ENCODE assay signal across 1 cellular context in the genomic region with DNA sequence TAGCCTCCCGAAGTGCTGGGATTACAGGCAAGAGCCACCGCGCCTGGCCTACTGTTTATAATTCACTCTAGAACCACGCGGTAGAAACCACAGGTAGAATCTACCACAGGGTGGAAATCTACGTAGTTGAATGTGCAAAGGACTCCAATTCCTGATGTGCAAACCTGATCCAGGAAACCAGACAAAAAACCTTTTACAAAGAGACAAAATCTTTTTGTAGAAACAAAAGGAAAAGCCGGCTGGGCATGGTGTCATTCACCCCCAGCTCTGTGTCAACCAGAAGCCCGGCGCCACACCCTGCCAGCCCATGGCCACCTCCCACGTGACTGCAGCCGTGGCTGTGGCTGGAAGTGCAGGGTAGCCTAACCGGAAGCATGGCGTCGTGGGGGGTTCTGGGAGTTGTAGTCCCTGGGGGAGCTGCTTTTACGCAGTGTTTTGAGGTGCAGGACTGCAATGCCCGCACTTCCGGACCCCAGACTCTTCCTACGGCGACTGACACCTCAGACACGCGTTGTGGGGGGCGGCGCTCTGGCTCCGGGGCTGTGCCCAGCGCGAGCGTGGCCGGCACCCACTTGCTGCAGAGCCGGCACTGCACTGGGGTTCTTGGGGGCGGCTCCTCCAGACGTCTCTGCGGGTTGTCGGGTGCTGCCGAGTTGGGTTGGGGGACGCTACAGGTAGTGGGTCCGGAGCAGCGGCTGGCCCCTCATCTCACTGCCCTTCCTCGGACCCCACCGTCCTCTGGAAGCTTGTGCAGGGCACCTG.
A peak's percentile ranks its signal among the peaks of the same experiment; 100 is the strongest.
TF ChIP-seq lines count a peak whose summit lies in the region.

No MANE protein-coding gene starts in this region.

TF ChIP-seq in HEK293, 187 proteins besides CTCF, POLR2A, EP300 and RAD21 (continued from another document and continues in another):
- TF ChIP-seq, protein P1, sequence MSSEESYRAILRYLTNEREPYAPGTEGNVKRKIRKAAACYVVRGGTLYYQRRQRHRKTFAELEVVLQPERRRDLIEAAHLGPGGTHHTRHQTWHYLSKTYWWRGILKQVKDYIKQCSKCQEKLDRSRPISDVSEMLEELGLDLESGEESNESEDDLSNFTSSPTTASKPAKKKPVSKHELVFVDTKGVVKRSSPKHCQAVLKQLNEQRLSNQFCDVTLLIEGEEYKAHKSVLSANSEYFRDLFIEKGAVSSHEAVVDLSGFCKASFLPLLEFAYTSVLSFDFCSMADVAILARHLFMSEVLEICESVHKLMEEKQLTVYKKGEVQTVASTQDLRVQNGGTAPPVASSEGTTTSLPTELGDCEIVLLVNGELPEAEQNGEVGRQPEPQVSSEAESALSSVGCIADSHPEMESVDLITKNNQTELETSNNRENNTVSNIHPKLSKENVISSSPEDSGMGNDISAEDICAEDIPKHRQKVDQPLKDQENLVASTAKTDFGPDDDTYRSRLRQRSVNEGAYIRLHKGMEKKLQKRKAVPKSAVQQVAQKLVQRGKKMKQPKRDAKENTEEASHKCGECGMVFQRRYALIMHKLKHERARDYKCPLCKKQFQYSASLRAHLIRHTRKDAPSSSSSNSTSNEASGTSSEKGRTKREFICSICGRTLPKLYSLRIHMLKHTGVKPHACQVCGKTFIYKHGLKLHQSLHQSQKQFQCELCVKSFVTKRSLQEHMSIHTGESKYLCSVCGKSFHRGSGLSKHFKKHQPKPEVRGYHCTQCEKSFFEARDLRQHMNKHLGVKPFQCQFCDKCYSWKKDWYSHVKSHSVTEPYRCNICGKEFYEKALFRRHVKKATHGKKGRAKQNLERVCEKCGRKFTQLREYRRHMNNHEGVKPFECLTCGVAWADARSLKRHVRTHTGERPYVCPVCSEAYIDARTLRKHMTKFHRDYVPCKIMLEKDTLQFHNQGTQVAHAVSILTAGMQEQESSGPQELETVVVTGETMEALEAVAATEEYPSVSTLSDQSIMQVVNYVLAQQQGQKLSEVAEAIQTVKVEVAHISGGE (tag by site-specific recombination; conservative IDR thresholded peaks at IDR 0.05; ENCODE audit: low read depth): peak; percentile 36; the same call in 1 of the 2 replicates
- TF ChIP-seq, protein P2, sequence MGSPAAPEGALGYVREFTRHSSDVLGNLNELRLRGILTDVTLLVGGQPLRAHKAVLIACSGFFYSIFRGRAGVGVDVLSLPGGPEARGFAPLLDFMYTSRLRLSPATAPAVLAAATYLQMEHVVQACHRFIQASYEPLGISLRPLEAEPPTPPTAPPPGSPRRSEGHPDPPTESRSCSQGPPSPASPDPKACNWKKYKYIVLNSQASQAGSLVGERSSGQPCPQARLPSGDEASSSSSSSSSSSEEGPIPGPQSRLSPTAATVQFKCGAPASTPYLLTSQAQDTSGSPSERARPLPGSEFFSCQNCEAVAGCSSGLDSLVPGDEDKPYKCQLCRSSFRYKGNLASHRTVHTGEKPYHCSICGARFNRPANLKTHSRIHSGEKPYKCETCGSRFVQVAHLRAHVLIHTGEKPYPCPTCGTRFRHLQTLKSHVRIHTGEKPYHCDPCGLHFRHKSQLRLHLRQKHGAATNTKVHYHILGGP (tag by site-specific recombination; IDR thresholded peaks at IDR 0.05): no peak
- TF ChIP-seq SP2 (tag by site-specific recombination; IDR thresholded peaks at IDR 0.05) (peak; percentile 24; the same call in 1 of the 2 replicates), ZBTB8A (tag by site-specific recombination; IDR thresholded peaks at IDR 0.05) (peak; percentile 49), ZNF560 (tag by site-specific recombination; IDR thresholded peaks at IDR 0.05; ENCODE audit: borderline replicate concordance) (no peak), ZNF174 (tag by site-specific recombination; IDR thresholded peaks at IDR 0.05) (no peak), ZNF791 (tag by site-specific recombination; IDR thresholded peaks at IDR 0.05) (no peak), GLIS2 (tag by site-specific recombination; IDR thresholded peaks at IDR 0.05) (peak; percentile 72), ZNF324 (tag by site-specific recombination; IDR thresholded peaks at IDR 0.05) (peak; percentile 72; the same call in 1 of the 2 replicates), ZNF555 (tag by site-specific recombination; conservative IDR thresholded peaks at IDR 0.05) (no peak), HOXC10 (CRISPR knock-in tag; IDR thresholded peaks at IDR 0.05) (no peak), ZNF561 (tag by site-specific recombination; IDR thresholded peaks at IDR 0.05; ENCODE audit: borderline replicate concordance) (0 out of 2 replicates have a peak, but pooled peaks have one; percentile 60), ZXDB (tag by site-specific recombination; IDR thresholded peaks at IDR 0.05) (peak; percentile 72), KLF10 (tag by site-specific recombination; IDR thresholded peaks at IDR 0.05) (0 out of 2 replicates have a peak, but pooled peaks have one; percentile 25), SP7 (tag by site-specific recombination; IDR thresholded peaks at IDR 0.05) (peak; percentile 49; the same call in 1 of the 2 replicates), ZNF660 (tag by site-specific recombination; IDR thresholded peaks at IDR 0.05) (no peak), SP3 (tag by site-specific recombination; IDR thresholded peaks at IDR 0.05) (no peak), ZNF335 (tag by site-specific recombination; conservative IDR thresholded peaks at IDR 0.05) (peak; percentile 92), ZNF248 (tag by site-specific recombination; IDR thresholded peaks at IDR 0.05) (no peak), ZBTB21 (tag by site-specific recombination; IDR thresholded peaks at IDR 0.05) (no peak), MEIS1 (CRISPR knock-in tag; IDR thresholded peaks at IDR 0.05; ENCODE audit: borderline replicate concordance) (no peak), GLI4 (tag by site-specific recombination; IDR thresholded peaks at IDR 0.05) (0 out of 2 replicates have a peak, but pooled peaks have one; percentile 21), ZSCAN30 (tag by site-specific recombination; IDR thresholded peaks at IDR 0.05) (peak; percentile 20; the same call in 1 of the 2 replicates), ZNF10 (tag by site-specific recombination; IDR thresholded peaks at IDR 0.05) (no peak), ZNF37A (tag by site-specific recombination; IDR thresholded peaks at IDR 0.05) (no peak), ZNF623 (tag by site-specific recombination; IDR thresholded peaks at IDR 0.05) (no peak)
- TF ChIP-seq, protein P3, sequence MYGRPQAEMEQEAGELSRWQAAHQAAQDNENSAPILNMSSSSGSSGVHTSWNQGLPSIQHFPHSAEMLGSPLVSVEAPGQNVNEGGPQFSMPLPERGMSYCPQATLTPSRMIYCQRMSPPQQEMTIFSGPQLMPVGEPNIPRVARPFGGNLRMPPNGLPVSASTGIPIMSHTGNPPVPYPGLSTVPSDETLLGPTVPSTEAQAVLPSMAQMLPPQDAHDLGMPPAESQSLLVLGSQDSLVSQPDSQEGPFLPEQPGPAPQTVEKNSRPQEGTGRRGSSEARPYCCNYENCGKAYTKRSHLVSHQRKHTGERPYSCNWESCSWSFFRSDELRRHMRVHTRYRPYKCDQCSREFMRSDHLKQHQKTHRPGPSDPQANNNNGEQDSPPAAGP (tag by site-specific recombination; IDR thresholded peaks at IDR 0.05): 0 out of 2 replicates have a peak, but pooled peaks have one; percentile 7
- TF ChIP-seq, protein P4, sequence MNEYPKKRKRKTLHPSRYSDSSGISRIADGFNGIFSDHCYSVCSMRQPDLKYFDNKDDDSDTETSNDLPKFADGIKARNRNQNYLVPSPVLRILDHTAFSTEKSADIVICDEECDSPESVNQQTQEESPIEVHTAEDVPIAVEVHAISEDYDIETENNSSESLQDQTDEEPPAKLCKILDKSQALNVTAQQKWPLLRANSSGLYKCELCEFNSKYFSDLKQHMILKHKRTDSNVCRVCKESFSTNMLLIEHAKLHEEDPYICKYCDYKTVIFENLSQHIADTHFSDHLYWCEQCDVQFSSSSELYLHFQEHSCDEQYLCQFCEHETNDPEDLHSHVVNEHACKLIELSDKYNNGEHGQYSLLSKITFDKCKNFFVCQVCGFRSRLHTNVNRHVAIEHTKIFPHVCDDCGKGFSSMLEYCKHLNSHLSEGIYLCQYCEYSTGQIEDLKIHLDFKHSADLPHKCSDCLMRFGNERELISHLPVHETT (tag by site-specific recombination; IDR thresholded peaks at IDR 0.05): 0 out of 2 replicates have a peak, but pooled peaks have one; percentile 23
- TF ChIP-seq, protein P5, sequence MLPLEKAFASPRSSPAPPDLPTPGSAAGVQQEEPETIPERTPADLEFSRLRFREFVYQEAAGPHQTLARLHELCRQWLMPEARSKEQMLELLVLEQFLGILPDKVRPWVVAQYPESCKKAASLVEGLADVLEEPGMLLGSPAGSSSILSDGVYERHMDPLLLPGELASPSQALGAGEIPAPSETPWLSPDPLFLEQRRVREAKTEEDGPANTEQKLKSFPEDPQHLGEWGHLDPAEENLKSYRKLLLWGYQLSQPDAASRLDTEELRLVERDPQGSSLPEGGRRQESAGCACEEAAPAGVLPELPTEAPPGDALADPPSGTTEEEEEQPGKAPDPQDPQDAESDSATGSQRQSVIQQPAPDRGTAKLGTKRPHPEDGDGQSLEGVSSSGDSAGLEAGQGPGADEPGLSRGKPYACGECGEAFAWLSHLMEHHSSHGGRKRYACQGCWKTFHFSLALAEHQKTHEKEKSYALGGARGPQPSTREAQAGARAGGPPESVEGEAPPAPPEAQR (tag by site-specific recombination; IDR thresholded peaks at IDR 0.05): no peak
- TF ChIP-seq, protein P6, sequence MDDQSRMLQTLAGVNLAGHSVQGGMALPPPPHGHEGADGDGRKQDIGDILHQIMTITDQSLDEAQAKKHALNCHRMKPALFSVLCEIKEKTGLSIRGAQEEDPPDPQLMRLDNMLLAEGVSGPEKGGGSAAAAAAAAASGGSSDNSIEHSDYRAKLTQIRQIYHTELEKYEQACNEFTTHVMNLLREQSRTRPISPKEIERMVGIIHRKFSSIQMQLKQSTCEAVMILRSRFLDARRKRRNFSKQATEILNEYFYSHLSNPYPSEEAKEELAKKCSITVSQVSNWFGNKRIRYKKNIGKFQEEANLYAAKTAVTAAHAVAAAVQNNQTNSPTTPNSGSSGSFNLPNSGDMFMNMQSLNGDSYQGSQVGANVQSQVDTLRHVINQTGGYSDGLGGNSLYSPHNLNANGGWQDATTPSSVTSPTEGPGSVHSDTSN (CRISPR knock-in tag; IDR thresholded peaks at IDR 0.05): no peak
- TF ChIP-seq, protein P7, sequence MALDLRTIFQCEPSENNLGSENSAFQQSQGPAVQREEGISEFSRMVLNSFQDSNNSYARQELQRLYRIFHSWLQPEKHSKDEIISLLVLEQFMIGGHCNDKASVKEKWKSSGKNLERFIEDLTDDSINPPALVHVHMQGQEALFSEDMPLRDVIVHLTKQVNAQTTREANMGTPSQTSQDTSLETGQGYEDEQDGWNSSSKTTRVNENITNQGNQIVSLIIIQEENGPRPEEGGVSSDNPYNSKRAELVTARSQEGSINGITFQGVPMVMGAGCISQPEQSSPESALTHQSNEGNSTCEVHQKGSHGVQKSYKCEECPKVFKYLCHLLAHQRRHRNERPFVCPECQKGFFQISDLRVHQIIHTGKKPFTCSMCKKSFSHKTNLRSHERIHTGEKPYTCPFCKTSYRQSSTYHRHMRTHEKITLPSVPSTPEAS (tag by site-specific recombination; IDR thresholded peaks at IDR 0.05): peak; percentile 7; the same call in 1 of the 2 replicates
- TF ChIP-seq, protein P8, sequence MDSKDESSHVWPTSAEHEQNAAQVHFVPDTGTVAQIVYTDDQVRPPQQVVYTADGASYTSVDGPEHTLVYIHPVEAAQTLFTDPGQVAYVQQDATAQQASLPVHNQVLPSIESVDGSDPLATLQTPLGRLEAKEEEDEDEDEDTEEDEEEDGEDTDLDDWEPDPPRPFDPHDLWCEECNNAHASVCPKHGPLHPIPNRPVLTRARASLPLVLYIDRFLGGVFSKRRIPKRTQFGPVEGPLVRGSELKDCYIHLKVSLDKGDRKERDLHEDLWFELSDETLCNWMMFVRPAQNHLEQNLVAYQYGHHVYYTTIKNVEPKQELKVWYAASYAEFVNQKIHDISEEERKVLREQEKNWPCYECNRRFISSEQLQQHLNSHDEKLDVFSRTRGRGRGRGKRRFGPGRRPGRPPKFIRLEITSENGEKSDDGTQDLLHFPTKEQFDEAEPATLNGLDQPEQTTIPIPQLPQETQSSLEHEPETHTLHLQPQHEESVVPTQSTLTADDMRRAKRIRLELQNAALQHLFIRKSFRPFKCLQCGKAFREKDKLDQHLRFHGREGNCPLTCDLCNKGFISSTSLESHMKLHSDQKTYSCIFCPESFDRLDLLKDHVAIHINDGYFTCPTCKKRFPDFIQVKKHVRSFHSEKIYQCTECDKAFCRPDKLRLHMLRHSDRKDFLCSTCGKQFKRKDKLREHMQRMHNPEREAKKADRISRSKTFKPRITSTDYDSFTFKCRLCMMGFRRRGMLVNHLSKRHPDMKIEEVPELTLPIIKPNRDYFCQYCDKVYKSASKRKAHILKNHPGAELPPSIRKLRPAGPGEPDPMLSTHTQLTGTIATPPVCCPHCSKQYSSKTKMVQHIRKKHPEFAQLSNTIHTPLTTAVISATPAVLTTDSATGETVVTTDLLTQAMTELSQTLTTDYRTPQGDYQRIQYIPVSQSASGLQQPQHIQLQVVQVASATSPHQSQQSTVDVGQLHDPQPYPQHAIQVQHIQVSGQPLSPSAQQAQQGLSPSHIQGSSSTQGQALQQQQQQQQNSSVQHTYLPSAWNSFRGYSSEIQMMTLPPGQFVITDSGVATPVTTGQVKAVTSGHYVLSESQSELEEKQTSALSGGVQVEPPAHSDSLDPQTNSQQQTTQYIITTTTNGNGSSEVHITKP (tag by site-specific recombination; IDR thresholded peaks at IDR 0.05): peak; percentile 99
- TF ChIP-seq, protein P9, sequence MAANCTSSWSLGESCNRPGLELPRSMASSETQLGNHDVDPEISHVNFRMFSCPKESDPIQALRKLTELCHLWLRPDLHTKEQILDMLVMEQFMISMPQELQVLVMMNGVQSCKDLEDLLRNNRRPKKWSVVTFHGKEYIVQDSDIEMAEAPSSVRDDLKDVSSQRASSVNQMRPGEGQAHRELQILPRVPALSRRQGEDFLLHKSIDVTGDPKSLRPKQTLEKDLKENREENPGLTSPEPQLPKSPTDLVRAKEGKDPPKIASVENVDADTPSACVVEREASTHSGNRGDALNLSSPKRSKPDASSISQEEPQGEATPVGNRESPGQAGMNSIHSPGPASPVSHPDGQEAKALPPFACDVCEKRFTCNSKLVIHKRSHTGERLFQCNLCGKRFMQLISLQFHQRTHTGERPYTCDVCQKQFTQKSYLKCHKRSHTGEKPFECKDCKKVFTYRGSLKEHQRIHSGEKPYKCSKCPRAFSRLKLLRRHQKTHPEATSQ (tag by site-specific recombination; IDR thresholded peaks at IDR 0.05): no peak
- TF ChIP-seq, protein P10, sequence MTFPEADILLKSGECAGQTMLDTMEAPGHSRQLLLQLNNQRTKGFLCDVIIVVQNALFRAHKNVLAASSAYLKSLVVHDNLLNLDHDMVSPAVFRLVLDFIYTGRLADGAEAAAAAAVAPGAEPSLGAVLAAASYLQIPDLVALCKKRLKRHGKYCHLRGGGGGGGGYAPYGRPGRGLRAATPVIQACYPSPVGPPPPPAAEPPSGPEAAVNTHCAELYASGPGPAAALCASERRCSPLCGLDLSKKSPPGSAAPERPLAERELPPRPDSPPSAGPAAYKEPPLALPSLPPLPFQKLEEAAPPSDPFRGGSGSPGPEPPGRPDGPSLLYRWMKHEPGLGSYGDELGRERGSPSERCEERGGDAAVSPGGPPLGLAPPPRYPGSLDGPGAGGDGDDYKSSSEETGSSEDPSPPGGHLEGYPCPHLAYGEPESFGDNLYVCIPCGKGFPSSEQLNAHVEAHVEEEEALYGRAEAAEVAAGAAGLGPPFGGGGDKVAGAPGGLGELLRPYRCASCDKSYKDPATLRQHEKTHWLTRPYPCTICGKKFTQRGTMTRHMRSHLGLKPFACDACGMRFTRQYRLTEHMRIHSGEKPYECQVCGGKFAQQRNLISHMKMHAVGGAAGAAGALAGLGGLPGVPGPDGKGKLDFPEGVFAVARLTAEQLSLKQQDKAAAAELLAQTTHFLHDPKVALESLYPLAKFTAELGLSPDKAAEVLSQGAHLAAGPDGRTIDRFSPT (tag by site-specific recombination; IDR thresholded peaks at IDR 0.05): peak; percentile 96
